Comparison of ENCODE assay signal across 1 cellular context in genomic region chr12:54047160-54047963, GRCh38.
TF ChIP-seq lines count a peak whose summit lies in the region.

No MANE protein-coding gene starts in this region.

TF ChIP-seq in GM23338, 12 proteins besides CTCF, POLR2A, EP300 and RAD21 (continued from another document):
- TF ChIP-seq ZNF462 (CRISPR knock-in tag; IDR thresholded peaks at IDR 0.05), result no peak
